Comparison of ENCODE assay signal across 9 cellular contexts in the genomic region with DNA sequence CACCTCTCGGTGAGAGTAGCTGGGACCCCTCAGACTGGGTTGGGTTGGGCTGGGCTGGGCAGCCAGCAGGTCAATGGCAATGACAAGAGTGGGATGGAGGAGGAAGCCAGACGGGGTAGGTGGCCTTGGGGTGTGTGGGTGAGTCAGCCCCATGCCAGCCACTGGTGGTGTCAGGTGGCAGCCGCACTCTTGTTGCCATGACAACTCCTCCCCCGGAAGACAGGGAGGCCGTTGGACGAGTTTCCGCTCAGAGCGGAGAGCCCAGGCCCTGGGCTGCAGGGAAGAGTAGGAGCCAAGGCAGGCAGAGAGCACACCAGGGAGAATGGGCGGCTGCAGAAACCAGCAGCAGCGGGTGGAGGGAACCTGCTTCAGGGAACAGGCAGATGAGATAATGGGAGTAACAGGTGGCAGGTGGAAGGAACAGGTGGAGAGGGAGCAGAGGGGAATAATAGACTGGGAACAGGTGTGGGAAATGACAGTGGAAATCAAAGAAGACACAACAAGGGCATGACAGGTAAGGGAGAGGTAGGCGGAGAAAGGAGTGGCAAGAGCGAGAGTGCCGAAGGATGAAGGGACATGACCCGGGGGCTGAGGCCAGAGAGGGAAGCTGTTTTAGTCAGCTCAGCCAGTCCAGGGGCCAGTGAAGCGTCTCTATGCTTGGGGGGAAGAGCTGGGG. TPM values are rescaled to one million over a fixed set of nuclear protein-coding genes. Genes with fewer than 3 reads are reported as not detected.
A peak's percentile ranks its signal among the peaks of the same experiment; 100 is the strongest.
DNase-seq lines count a peak whose midpoint lies in the region; ATAC-seq, FAIRE-seq and TF ChIP-seq lines count a peak whose summit lies in the region.
"Had no signal": no experiment of that assay in that cellular context is flagged by ENCODE, and none has a peak within 500 bp of the region (broad histone marks: within the 10 kb centered on the region; RNA-seq: fewer than 3 reads in every experiment).

No MANE protein-coding gene starts in this region.

- no peaks in the 10 kb centered on the region for H3K9me3 Mint-ChIP-seq in activated naive CD8-positive, alpha-beta T cell treated with anti-CD3 and anti-CD28 coated beads, Interleukin-2, amount 10 ng/mL, durations not matched to agents 7 days and 5 days
- H3K9me3 Mint-ChIP-seq: IgD-negative memory B cell had no signal

- intact Hi-C loops in kidney (cut with DNase I), result no loop called here

- no peak overlapping the region for H3K4me3 ChIP-seq in H7 (ENCODE audit: insufficient read depth, low read depth, low read length)
- peak overlapping the region in 1 of 2 donors; percentile 29 for H3K4me3 ChIP-seq in kidney (ENCODE audit: low read length in 2 of 2)

- H3K4me3 Mint-ChIP-seq in activated naive CD8-positive, alpha-beta T cell treated with anti-CD3 and anti-CD28 coated beads, Interleukin-2, amount 10 ng/mL, durations not matched to agents 7 days and 5 days, result peak overlapping the region; percentile 52

- no peaks in the 10 kb centered on the region for H3K27me3 ChIP-seq in H7 (ENCODE audit: control insufficient read depth, insufficient read depth, low read length)

- peak overlapping the region; percentile 78 to 86 for H3K27ac ChIP-seq in kidney (ENCODE audit: low read depth in 2 of 2, low read length in 2 of 2)

- peak overlapping the region; percentile 75 for H3K27ac Mint-ChIP-seq in activated naive CD8-positive, alpha-beta T cell treated with anti-CD3 and anti-CD28 coated beads, Interleukin-2, amount 10 ng/mL, durations not matched to agents 7 days and 5 days

- H3K4me1 ChIP-seq in kidney (ENCODE audit: control insufficient read depth in 1 of 2, insufficient read depth in 1 of 2, low read depth in 1 of 2, low read length in 2 of 2), result peaks cover 23 to 31% of the 10 kb centered on the region in 2 donors

- peaks cover 12% of the 10 kb centered on the region for H3K4me1 Mint-ChIP-seq in activated naive CD8-positive, alpha-beta T cell treated with anti-CD3 and anti-CD28 coated beads, Interleukin-2, amount 10 ng/mL, durations not matched to agents 7 days and 5 days

- peaks cover 27% of the 10 kb centered on the region for H3K27me3 Mint-ChIP-seq in activated naive CD8-positive, alpha-beta T cell treated with anti-CD3 and anti-CD28 coated beads, Interleukin-2, amount 10 ng/mL, durations not matched to agents 7 days and 5 days

- H3K9ac ChIP-seq in kidney (ENCODE audit: low read length in 2 of 2), result peak overlapping the region; percentile 46 to 63

- DNase-seq in H7 (peak; percentile 93), NCI-H2171 treated with DMSO at 0.1 percent for 48 hours (lab: John Stamatoyannopoulos, UW) (peak; percentile 99), kidney (peak; percentile 94), GDM1 (lab: John Stamatoyannopoulos, UW) (no peak)
- DNase-seq in activated naive CD8-positive, alpha-beta T cell treated with anti-CD3 and anti-CD28 coated beads, Interleukin-2, amount 10 ng/mL, durations not matched to agents 7 days and 5 days, result peak; percentile 58
- peak; percentile 21 to 65 for DNase-seq in stimulated activated CD8-positive, alpha-beta memory T cell treated with anti-CD3 and anti-CD28 coated beads, Interleukin-7, amount 100 ng/mL, for 48 hours (ENCODE audit: extremely low read depth in 1 of 2, low read depth in 1 of 2)

- no peak for TF ChIP-seq CTCF in kidney (IDR thresholded peaks at IDR 0.05; ENCODE audit: borderline replicate concordance, extremely low read depth, insufficient read depth)

- ATAC-seq in activated naive CD8-positive, alpha-beta T cell treated with anti-CD3 and anti-CD28 coated beads, Interleukin-2, amount 10 ng/mL, durations not matched to agents 7 days and 5 days (ENCODE audit: low read depth), result peak; percentile 87
- ATAC-seq in GM19328 (IDR thresholded peaks at IDR 0.05; ENCODE audit: unreplicated experiment), result no peak
- ATAC-seq in HG03135 (IDR thresholded peaks at IDR 0.05; ENCODE audit: unreplicated experiment), result no peak

- POLR2A ChIA-PET in activated naive CD8-positive, alpha-beta T cell treated with anti-CD3 and anti-CD28 coated beads, Interleukin-2, amount 10 ng/mL, durations not matched to agents 7 days and 5 days (lab: Charles Lee), result no interaction called here

- H3K36me3 ChIP-seq in H7 (replicated peaks; ENCODE audit: control insufficient read depth, insufficient read depth, low read length) (no peaks in the 10 kb centered on the region; the same call in 1 of the 2 replicates), kidney (ENCODE audit: control insufficient read depth in 1 of 2, insufficient read depth in 2 of 2, low read length in 2 of 2) (peaks cover 0 to 6% of the 10 kb centered on the region in 2 donors)

- no peaks in the 10 kb centered on the region for H3K9me3 ChIP-seq in kidney (ENCODE audit: control insufficient read depth in 1 of 2, low read length in 2 of 2)

- no peak for FAIRE-seq in kidney (lab: Jason Lieb, UNC)

- no peaks in the 10 kb centered on the region for H3K36me3 Mint-ChIP-seq in activated naive CD8-positive, alpha-beta T cell treated with anti-CD3 and anti-CD28 coated beads, Interleukin-2, amount 10 ng/mL, durations not matched to agents 7 days and 5 days

RNA-seq across cellular contexts. Expression of a gene that starts 8.7 kb away (rescaled TPM):
- 39.2 and 51.2 TPM in 2 replicates for total RNA-seq in H7 (2014; rRNA removed; shearing (Covaris generic))
- total RNA-seq in activated naive CD8-positive, alpha-beta T cell treated with anti-CD3 and anti-CD28 coated beads, Interleukin-2, amount 10 ng/mL, durations not matched to agents 7 days and 5 days, result 1 to 10 TPM; 1.3 to 1.6 TPM
- 64.9 TPM for total RNA-seq in kidney
- polyA plus RNA-seq in kidney (ENCODE audit: insufficient read depth, low read depth, low replicate concordance), result 69.8 TPM
- polyA plus RNA-seq: IgD-negative memory B cell had no signal

RNA-seq across cellular contexts. Expression of a gene that starts 42.7 kb away (rescaled TPM):
- total RNA-seq in H7 (2014; rRNA removed; shearing (Covaris generic)), result 13.1 and 21.8 TPM in 2 replicates
- total RNA-seq in activated naive CD8-positive, alpha-beta T cell treated with anti-CD3 and anti-CD28 coated beads, Interleukin-2, amount 10 ng/mL, durations not matched to agents 7 days and 5 days, result 10 to 100 TPM; 21.1 to 23.4 TPM
- 18.2 TPM for total RNA-seq in kidney
- polyA plus RNA-seq in kidney (ENCODE audit: insufficient read depth, low read depth, low replicate concordance), result 20.8 TPM

Comparison
In these comparisons a context has a peak if more than half of its experiments do, and no peak if none do; other contexts are left out.
1. RNA of a gene that starts 8.7 kb away (total RNA-seq): 64.9 TPM in kidney (single experiment) and 39.2 to 51.2 TPM in H7; 1.3 to 1.6 TPM in activated naive CD8-positive, alpha-beta T cell treated with anti-CD3 and anti-CD28 coated beads, Interleukin-2, amount 10 ng/mL, durations not matched to agents 7 days and 5 days; every median in the first group is over 10 times any median in the second.